In genomic region chr14:23568021-23568599, GRCh38 we compare ENCODE assay signal across 8 cellular contexts. TPM values are rescaled to one million over a fixed set of nuclear protein-coding genes. Genes with fewer than 3 reads are reported as not detected.
A peak's percentile ranks its signal among the peaks of the same experiment; 100 is the strongest.
DNase-seq lines count a peak whose midpoint lies in the region; ATAC-seq and TF ChIP-seq lines count a peak whose summit lies in the region.

No MANE protein-coding gene starts in this region.

- no peaks in the 10 kb centered on the region; a peak in 1 of 4 replicates for H3K79me1 ChIP-seq in IMR-90 (ENCODE audit: low read depth in 1 of 2, low read length in 2 of 2)

- H3K36me3 ChIP-seq in IMR-90 (ENCODE audit: control insufficient read depth, insufficient read depth, low read length): no peaks in the 10 kb centered on the region

- dilution Hi-C loops in IMR-90 (cut with HindIII; ENCODE audit: low sequenced_read_pairs, unreplicated experiment): no loop called here

- no peak overlapping the region for H2AK5ac ChIP-seq in IMR-90 (ENCODE audit: low read depth, low read length)

- BruUV-seq in IMR-90 (replicated peaks; lab: Mats Ljungman, UMichigan): no TSS peak

- H3K14ac ChIP-seq in IMR-90 (replicated peaks; ENCODE audit: low read depth, low read length): no peak overlapping the region

- no peak overlapping the region for H2BK20ac ChIP-seq in IMR-90 (ENCODE audit: low read depth, low read length)

- H3K18ac ChIP-seq in IMR-90 (ENCODE audit: low read depth, low read length): no peak overlapping the region

- no peak for ATAC-seq in IMR-90 (ENCODE audit: low read depth)
- ATAC-seq in naive B cell (ENCODE audit: low read depth in 2 of 2): no peak
- no peak for ATAC-seq in HG03095 (IDR thresholded peaks at IDR 0.05; ENCODE audit: unreplicated experiment)
- no peak for ATAC-seq in HG03521 (IDR thresholded peaks at IDR 0.05; ENCODE audit: unreplicated experiment)

- no peak overlapping the region for H2AK9ac ChIP-seq in IMR-90 (replicated peaks; ENCODE audit: low read depth, low read length, poor library complexity)

- peak overlapping the region; percentile 94 for H2AFZ ChIP-seq in IMR-90 (replicated peaks; ENCODE audit: low read length, poor library complexity)

- H3K9me3 ChIP-seq in IMR-90 (ENCODE audit: control insufficient read depth, insufficient read depth, low read length): no peaks in the 10 kb centered on the region

- peak overlapping the region; percentile 92 for H3K4me2 ChIP-seq in IMR-90 (ENCODE audit: low read depth, low read length)

- no peak overlapping the region for H2BK5ac ChIP-seq in IMR-90 (ENCODE audit: low read depth, low read length, poor library complexity, severe bottlenecking)

- peak overlapping the region; percentile 89 for H4K5ac ChIP-seq in IMR-90 (ENCODE audit: low read depth, low read length)

- TF ChIP-seq CTCF in AG10803 (conservative IDR thresholded peaks at IDR 0.05; ENCODE audit: low read length) (no peak), IMR-90 (conservative IDR thresholded peaks at IDR 0.05; ENCODE audit: low read depth, low read length) (no peak), cardiac fibroblast (IDR thresholded peaks at IDR 0.05; ENCODE audit: low read depth, low read length) (no peak)

- peak overlapping the region; percentile 97 to 98 for H4K8ac ChIP-seq in IMR-90 (ENCODE audit: low read depth in 2 of 2, low read length in 2 of 2)

- H3K27me3 ChIP-seq in IMR-90 (ENCODE audit: control insufficient read depth, insufficient read depth, low read length): peaks cover 26% of the 10 kb centered on the region

- no peak overlapping the region for H4K91ac ChIP-seq in IMR-90 (ENCODE audit: insufficient read depth, low read depth, low read length)

- H3K4me3 Mint-ChIP-seq in naive B cell: peak overlapping the region; percentile 94 to 100 (median 100)

- no peak overlapping the region for H3K56ac ChIP-seq in IMR-90 (ENCODE audit: extremely low read depth, insufficient read depth, low read length)

- peak overlapping the region; percentile 90 to 99 (median 98) for H3K27ac Mint-ChIP-seq in naive B cell

- no peak overlapping the region for H3K23ac ChIP-seq in IMR-90 (ENCODE audit: low read depth, low read length)

- WGBS in IMR-90 (ENCODE audit: extremely low coverage in 2 of 2, insufficient read length in 1 of 2), 2 experiments: no CpG with 5 or more reads among the region's 2 CpGs

- peak overlapping the region; percentile 34 for H3K9ac ChIP-seq in IMR-90 (ENCODE audit: low read depth, low read length)

- intact Hi-C loops in IMR-90 (cut with micrococcal nuclease): no loop called here

- H2BK120ac ChIP-seq in IMR-90 (ENCODE audit: low read depth, low read length): no peak overlapping the region

- H3K9me1 ChIP-seq in IMR-90 (ENCODE audit: insufficient read depth, low read length): peaks cover 10% of the 10 kb centered on the region; the same call in 1 of the 2 replicates

- no peaks in the 10 kb centered on the region for H3K9me3 Mint-ChIP-seq in naive B cell

- H3K27me3 Mint-ChIP-seq in naive B cell: peaks cover 19 to 20% (median 19%) of the 10 kb centered on the region in 3 donors

- H3K4me3 ChIP-seq in AG10803 (ENCODE audit: low read length): peak overlapping the region; percentile 68
- peak overlapping the region; percentile 63; the same call in 1 of the 2 replicates for H3K4me3 ChIP-seq in IMR-90 (ENCODE audit: insufficient read depth, low read depth, low read length)
- H3K4me3 ChIP-seq in cardiac fibroblast (replicated peaks in 1 of 2; ENCODE audit: low read depth in 2 of 2, low read length in 2 of 2): peak overlapping the region; percentile 64 to 69

- peaks cover 2% of the 10 kb centered on the region; the same call in 1 of the 2 replicates for H3K4me1 ChIP-seq in IMR-90 (ENCODE audit: control insufficient read depth, insufficient read depth, low read length)

- CTCF ChIA-PET in IMR-90 (lab: Yijun Ruan, JAX): interaction anchor here (1.0 to 1.1 kb wide), 2 partner anchors 8 to 21 kb away, joined by 3 to 4 read pairs; no protein-coding TSS in a partner anchor

- 0 out of 2 replicates have a peak overlapping the region, but pooled peaks have one; percentile 67 for H3K4ac ChIP-seq in IMR-90 (ENCODE audit: low read depth, low read length)

- peaks cover 42 to 50% (median 46%) of the 10 kb centered on the region in 3 donors for H3K4me1 Mint-ChIP-seq in naive B cell

- POLR2A ChIA-PET in IMR-90 (lab: Charles Lee; ENCODE audit: unreplicated experiment): no interaction called here

- DNase-seq in AG10803 (ENCODE audit: low read depth) (no peak), IMR-90 (no peak), cardiac fibroblast (ENCODE audit: low read depth in 2 of 2) (no peak), naive B cell (no peak), hippocampal formation (lab: John Stamatoyannopoulos, UW) (no peak), epidermal melanocyte (ENCODE audit: insufficient read length, low spot score) (no peak)

- no peak for TF ChIP-seq POLR2A in IMR-90 (IDR thresholded peaks at IDR 0.05; ENCODE audit: low read depth, low read length)

- no peak for TF ChIP-seq RAD21 in IMR-90 (IDR thresholded peaks at IDR 0.05; ENCODE audit: low read length)

- no peak overlapping the region for H3K27ac ChIP-seq in IMR-90 (ENCODE audit: insufficient read depth, low read length)

- peaks cover under 1 to 24% of the 10 kb centered on the region in 2 donors for H3K36me3 Mint-ChIP-seq in naive B cell

- in situ Hi-C loops in IMR-90 (cut with MboI; ENCODE audit: low sequenced_read_pairs): no loop called here

- no peaks in the 10 kb centered on the region for H4K20me1 ChIP-seq in IMR-90 (ENCODE audit: insufficient read depth, low read length)

- H2BK15ac ChIP-seq in IMR-90 (ENCODE audit: low read depth, low read length): no peak overlapping the region

TF ChIP-seq in IMR-90, 13 proteins besides CTCF, POLR2A, EP300 and RAD21:
- no peak for TF ChIP-seq MAZ (IDR thresholded peaks at IDR 0.05; ENCODE audit: borderline replicate concordance, low read depth, low read length)
- no peak for TF ChIP-seq CHD1 (IDR thresholded peaks at IDR 0.05; ENCODE audit: low read depth, low read length)
- no peak for TF ChIP-seq SMC3 (IDR thresholded peaks at IDR 0.05; ENCODE audit: low read depth, low read length)
- TF ChIP-seq RFX5 (IDR thresholded peaks at IDR 0.05; ENCODE audit: low read depth, low read length): no peak
TF ChIP-seq in IMR-90: peak in this region for 0.

RNA-seq across cellular contexts. Expression of gene AP1G2, which starts 0.5 kb away (rescaled TPM):
- total RNA-seq in IMR-90 (2012; rRNA removed): 2.2 and 2.9 TPM in 2 replicates
- 19.2 and 19.7 TPM in 2 replicates for polyA plus RNA-seq in IMR-90 (2012; rRNA removed)
- 4.7 and 6.1 TPM in 2 replicates for polyA plus RNA-seq in IMR-90 (2012; cell fraction: cytosol; rRNA removed)
- polyA plus RNA-seq in IMR-90 (2012; cell fraction: nucleus; rRNA removed; ENCODE audit: low replicate concordance): 148 and 262 TPM in 2 replicates
- polyA plus RNA-seq in naive B cell (ENCODE audit: low read depth in 6 of 6): 100 to 1,000 TPM in 1 of 6 donors, 10 to 100 TPM in 5; 58.3 to 116 (median 80.4) TPM

RNA-seq across cellular contexts. Expression of gene JPH4, which starts 10.5 kb away (rescaled TPM):
- not detected in 2 replicates for total RNA-seq in IMR-90 (2012; rRNA removed)
- polyA plus RNA-seq in IMR-90 (2012; rRNA removed): not detected in 2 replicates
- polyA plus RNA-seq in IMR-90 (2012; cell fraction: cytosol; rRNA removed): not detected in 2 replicates
- polyA plus RNA-seq in IMR-90 (2012; cell fraction: nucleus; rRNA removed; ENCODE audit: low replicate concordance): not detected in 2 replicates
- 1 to 10 TPM in 1 of 6 donors, under 1 TPM in 2, not detected in 3; 0.09 to 1.3 (median 0.17) TPM for polyA plus RNA-seq in naive B cell (ENCODE audit: low read depth in 6 of 6)

RNA-seq across cellular contexts. Expression of gene THTPA, which starts 12.0 kb away (rescaled TPM):
- 5.0 and 5.8 TPM in 2 replicates for total RNA-seq in IMR-90 (2012; rRNA removed)
- 8.6 and 9.2 TPM in 2 replicates for polyA plus RNA-seq in IMR-90 (2012; rRNA removed)
- polyA plus RNA-seq in IMR-90 (2012; cell fraction: cytosol; rRNA removed): 9.5 and 10.3 TPM in 2 replicates
- 20.1 and 27.8 TPM in 2 replicates for polyA plus RNA-seq in IMR-90 (2012; cell fraction: nucleus; rRNA removed; ENCODE audit: low replicate concordance)
- polyA plus RNA-seq in naive B cell (ENCODE audit: low read depth in 6 of 6): 10 to 100 TPM; 16.0 to 28.3 (median 21.7) TPM

RNA-seq across cellular contexts. Expression of gene ZFHX2, which starts 16.5 kb away (rescaled TPM):
- under 0.01 and 0.18 TPM in 2 replicates for total RNA-seq in IMR-90 (2012; rRNA removed)
- polyA plus RNA-seq in IMR-90 (2012; rRNA removed) (0.53 and 0.67 TPM in 2 replicates), naive B cell (ENCODE audit: low read depth in 6 of 6) (under 1 TPM in 3 of 6 donors, not detected in 3; 0.03 to 0.38 (median 0.04) TPM)
- polyA plus RNA-seq in IMR-90 (2012; cell fraction: cytosol; rRNA removed): 0.19 and 0.24 TPM in 2 replicates
- polyA plus RNA-seq in IMR-90 (2012; cell fraction: nucleus; rRNA removed; ENCODE audit: low replicate concordance): 0.44 and 0.90 TPM in 2 replicates
